In genomic region chr6:2940010-2940850, GRCh38 we compare ENCODE assay signal across 10 cellular contexts. TPM values are rescaled to one million over a fixed set of nuclear protein-coding genes. Genes with fewer than 3 reads are reported as not detected.
DNase-seq lines count a peak whose midpoint lies in the region; ATAC-seq and TF ChIP-seq lines count a peak whose summit lies in the region.
"Had no signal": no experiment of that assay in that cellular context is flagged by ENCODE, and none has a peak within 500 bp of the region (broad histone marks: within the 10 kb centered on the region; RNA-seq: fewer than 3 reads in every experiment).

No MANE protein-coding gene starts in this region.

- no peak for TF ChIP-seq EP300 in upper lobe of left lung (IDR thresholded peaks at IDR 0.05)

- peak overlapping the region; percentile 94 for H3K27ac Mint-ChIP-seq in activated CD8-positive, alpha-beta T cell treated with anti-CD3 and anti-CD28 coated beads, Interleukin-2, amount 10 ng/mL, durations not matched to agents 7 days and 5 days

- ATAC-seq in Right ventricle myocardium superior (ENCODE audit: poor library complexity) (no peak), HG03460 (IDR thresholded peaks at IDR 0.05; ENCODE audit: unreplicated experiment) (peak; percentile 89), lower lobe of right lung (peak; percentile 67 to 70), upper lobe of left lung (ENCODE audit: low FRiP score in 2 of 2) (peak; percentile 24 to 65)
- peak; percentile 85 for ATAC-seq in activated CD8-positive, alpha-beta T cell treated with anti-CD3 and anti-CD28 coated beads, Interleukin-2, amount 10 ng/mL, durations not matched to agents 7 days and 5 days

- TF ChIP-seq CTCF in left ventricle myocardium inferior (IDR thresholded peaks at IDR 0.05; ENCODE audit: borderline replicate concordance) (no peak), lower lobe of right lung (IDR thresholded peaks at IDR 0.05) (no peak), upper lobe of left lung (IDR thresholded peaks at IDR 0.05) (no peak)

- H3K36me3 Mint-ChIP-seq in activated CD8-positive, alpha-beta T cell treated with anti-CD3 and anti-CD28 coated beads, Interleukin-2, amount 10 ng/mL, durations not matched to agents 7 days and 5 days (ENCODE audit: low read depth), result peaks cover 52% of the 10 kb centered on the region

- H3K4me3 ChIP-seq in left ventricle myocardium inferior (no peak overlapping the region), lower lobe of right lung (peak overlapping the region; percentile 28), upper lobe of left lung (peak overlapping the region in 3 of 4 donors; percentile 9 to 30 (median 26))
- H3K4me3 ChIP-seq: ascending aorta had no signal

- H3K4me3 Mint-ChIP-seq in activated CD8-positive, alpha-beta T cell treated with anti-CD3 and anti-CD28 coated beads, Interleukin-2, amount 10 ng/mL, durations not matched to agents 7 days and 5 days, result peak overlapping the region; percentile 74

- peak in 2 of 4 donors; percentile 25 to 51 for TF ChIP-seq POLR2A in upper lobe of left lung (IDR thresholded peaks at IDR 0.05)

- POLR2A ChIA-PET in activated CD8-positive, alpha-beta T cell treated with anti-CD3 and anti-CD28 coated beads, Interleukin-2, amount 10 ng/mL, durations not matched to agents 7 days and 5 days (lab: Charles Lee), result interaction anchor here (0.6 to 5.3 kb wide), 25 partner anchors 9 to 174 kb away, joined by 3 to 76 read pairs (median 4); partner anchors contain the start of genes SERPINB1, SERPINB6 and SERPINB9
- POLR2A ChIA-PET in HEK293T (lab: Yijun Ruan, JAX), result no interaction called here

- no peaks in the 10 kb centered on the region for H3K27me3 Mint-ChIP-seq in activated CD8-positive, alpha-beta T cell treated with anti-CD3 and anti-CD28 coated beads, Interleukin-2, amount 10 ng/mL, durations not matched to agents 7 days and 5 days (ENCODE audit: low read depth)

- H3K9me3 ChIP-seq in left ventricle myocardium inferior (replicated peaks) (no peaks in the 10 kb centered on the region), lower lobe of right lung (no peaks in the 10 kb centered on the region), upper lobe of left lung (no peaks in the 10 kb centered on the region)
- H3K9me3 ChIP-seq: ascending aorta had no signal

- peaks cover 28% of the 10 kb centered on the region for H3K9me3 Mint-ChIP-seq in activated CD8-positive, alpha-beta T cell treated with anti-CD3 and anti-CD28 coated beads, Interleukin-2, amount 10 ng/mL, durations not matched to agents 7 days and 5 days (ENCODE audit: insufficient read depth)

- H3K27me3 ChIP-seq in left ventricle myocardium inferior (ENCODE audit: low read depth) (no peaks in the 10 kb centered on the region), lower lobe of right lung (ENCODE audit: low read depth) (no peaks in the 10 kb centered on the region), upper lobe of left lung (no peaks in the 10 kb centered on the region)
- H3K27me3 ChIP-seq: ascending aorta had no signal

- intact Hi-C loops in left ventricle myocardium inferior (cut with micrococcal nuclease), result no loop called here
- intact Hi-C loops in Right ventricle myocardium superior (cut with DNase I), result no loop called here
- intact Hi-C loops in lower lobe of right lung (cut with DNase I), result no loop called here

- H3K27ac ChIP-seq in left ventricle myocardium inferior (replicated peaks) (peak overlapping the region; percentile 74), lower lobe of right lung (peak overlapping the region; percentile 47), upper lobe of left lung (peak overlapping the region in 1 of 4 donors; percentile 59)
- H3K27ac ChIP-seq: ascending aorta, parathyroid adenoma had no signal

- H3K36me3 ChIP-seq in left ventricle myocardium inferior (no peaks in the 10 kb centered on the region), lower lobe of right lung (no peaks in the 10 kb centered on the region), upper lobe of left lung (no peaks in the 10 kb centered on the region)
- H3K36me3 ChIP-seq: ascending aorta had no signal

- H3K4me1 ChIP-seq in left ventricle myocardium inferior (peaks cover 42% of the 10 kb centered on the region), lower lobe of right lung (peaks cover 17% of the 10 kb centered on the region), upper lobe of left lung (peaks cover 11 to 18% (median 15%) of the 10 kb centered on the region in 4 donors)
- H3K4me1 ChIP-seq: ascending aorta had no signal

- peaks cover 68% of the 10 kb centered on the region for H3K4me1 Mint-ChIP-seq in activated CD8-positive, alpha-beta T cell treated with anti-CD3 and anti-CD28 coated beads, Interleukin-2, amount 10 ng/mL, durations not matched to agents 7 days and 5 days (ENCODE audit: low read depth)

- 64 to 82% methylated on average over 25 to 26 of the region's 26 CpGs for WGBS in upper lobe of left lung, 2 donors

- CTCF ChIA-PET in activated CD8-positive, alpha-beta T cell treated with anti-CD3 and anti-CD28 coated beads, Interleukin-2, amount 10 ng/mL, durations not matched to agents 7 days and 5 days (lab: Charles Lee), result interaction anchor here (0.6 to 5.8 kb wide), 13 partner anchors 8 to 149 kb away, joined by 3 to 95 read pairs (median 5); partner anchors contain the start of gene SERPINB1
- CTCF ChIA-PET in HEK293T (lab: Yijun Ruan, JAX), result interaction anchor here (1.4 to 2.1 kb wide), 2 partner anchors 12 to 149 kb away, joined by 3 to 7 read pairs; no protein-coding TSS in a partner anchor

- DNase-seq in left ventricle myocardium inferior (no peak), Right ventricle myocardium superior (no peak), lower lobe of right lung (peak; percentile 49), upper lobe of left lung (peak in 1 of 2 donors; percentile 46), HEK293T (ENCODE audit: extremely low spot score) (no peak), superior temporal gyrus (ENCODE audit: extremely low spot score) (no peak)
- peak; percentile 87 for DNase-seq in activated CD8-positive, alpha-beta T cell treated with anti-CD3 and anti-CD28 coated beads, Interleukin-2, amount 10 ng/mL, durations not matched to agents 7 days and 5 days

TF ChIP-seq in HEK293T, 16 proteins besides CTCF, POLR2A, EP300 and RAD21:
- TF ChIP-seq CTBP1 (IDR thresholded peaks at IDR 0.05; ENCODE audit: borderline replicate concordance), result no peak
- TF ChIP-seq HDGF (IDR thresholded peaks at IDR 0.05; ENCODE audit: borderline replicate concordance), result no peak
- TF ChIP-seq PKNOX1 (IDR thresholded peaks at IDR 0.05), result no peak
- no peak for TF ChIP-seq BHLHE40 (IDR thresholded peaks at IDR 0.05; ENCODE audit: borderline replicate concordance)
- no peak for TF ChIP-seq FOXM1 (IDR thresholded peaks at IDR 0.05; ENCODE audit: borderline replicate concordance)
- no peak for TF ChIP-seq LEF1 (IDR thresholded peaks at IDR 0.05; ENCODE audit: borderline replicate concordance)
- TF ChIP-seq FOXA1 (IDR thresholded peaks at IDR 0.05), result no peak
- TF ChIP-seq ELF4 (IDR thresholded peaks at IDR 0.05), result no peak
- TF ChIP-seq SP1 (IDR thresholded peaks at IDR 0.05), result no peak
- TF ChIP-seq SUZ12 (IDR thresholded peaks at IDR 0.05), result no peak
- no peak for TF ChIP-seq ARNT (IDR thresholded peaks at IDR 0.05)
- TF ChIP-seq NFRKB (IDR thresholded peaks at IDR 0.05), result no peak
- TF ChIP-seq TARDBP (IDR thresholded peaks at IDR 0.05), result no peak
- no peak for TF ChIP-seq ZNF384 (IDR thresholded peaks at IDR 0.05)
- TF ChIP-seq L3MBTL2 (conservative IDR thresholded peaks at IDR 0.05), result no peak
- no peak for TF ChIP-seq FOXK2 (IDR thresholded peaks at IDR 0.05)

RNA-seq across cellular contexts. Expression of gene SERPINB6, which starts 31.1 kb away (rescaled TPM):
- 233 TPM for total RNA-seq in left ventricle myocardium inferior
- total RNA-seq in Right ventricle myocardium superior, result 265 TPM
- 10 to 100 TPM; 51.0 to 52.8 TPM for total RNA-seq in activated CD8-positive, alpha-beta T cell treated with anti-CD3 and anti-CD28 coated beads, Interleukin-2, amount 10 ng/mL, durations not matched to agents 7 days and 5 days
- 160 TPM for total RNA-seq in lower lobe of right lung
- total RNA-seq in upper lobe of left lung, result 100 to 1,000 TPM; 133 to 181 (median 150) TPM

RNA-seq across cellular contexts. Expression of gene SERPINB9, which starts 37.1 kb away (rescaled TPM):
- total RNA-seq in left ventricle myocardium inferior (3.5 TPM), Right ventricle myocardium superior (2.9 TPM), lower lobe of right lung (12.8 TPM), upper lobe of left lung (10 to 100 TPM in 2 of 6 donors, 1 to 10 TPM in 4; 7.7 to 14.0 (median 9.3) TPM)
- total RNA-seq in activated CD8-positive, alpha-beta T cell treated with anti-CD3 and anti-CD28 coated beads, Interleukin-2, amount 10 ng/mL, durations not matched to agents 7 days and 5 days, result 10 to 100 TPM; 36.9 to 38.1 TPM

RNA-seq across cellular contexts. Expression of gene NQO2, which starts 59.5 kb away (rescaled TPM):
- total RNA-seq in left ventricle myocardium inferior (51.1 TPM), Right ventricle myocardium superior (70.5 TPM), lower lobe of right lung (22.4 TPM), upper lobe of left lung (10 to 100 TPM; 10.6 to 34.3 (median 18.6) TPM)
- total RNA-seq in activated CD8-positive, alpha-beta T cell treated with anti-CD3 and anti-CD28 coated beads, Interleukin-2, amount 10 ng/mL, durations not matched to agents 7 days and 5 days, result 10 to 100 TPM; 21.2 to 21.4 TPM

Comparison
In these comparisons a context has a peak if more than half of its experiments do, and no peak if none do; other contexts are left out.
1. DNase-seq: peak in activated CD8-positive, alpha-beta T cell treated with anti-CD3 and anti-CD28 coated beads, Interleukin-2, amount 10 ng/mL, durations not matched to agents 7 days and 5 days (single experiment) and lower lobe of right lung (single experiment); none in left ventricle myocardium inferior (single experiment), Right ventricle myocardium superior (single experiment), HEK293T (single experiment) and superior temporal gyrus (single experiment).